19 cellular contexts compared by ENCODE assay signal in genomic region chr6:42834056-42834455, GRCh38. TPM values are rescaled to one million over a fixed set of nuclear protein-coding genes. Genes with fewer than 3 reads are reported as not detected.
DNase-seq lines count a peak whose midpoint lies in the region; ATAC-seq and TF ChIP-seq lines count a peak whose summit lies in the region.
"Had no signal": no experiment of that assay in that cellular context is flagged by ENCODE, and none has a peak within 500 bp of the region (broad histone marks: within the 10 kb centered on the region; RNA-seq: fewer than 3 reads in every experiment).

No MANE protein-coding gene starts in this region.

- peak overlapping the region; percentile 12 for H3K27ac ChIP-seq in breast epithelium
- H3K27ac ChIP-seq: 22Rv1, BLaER1, C4-2B had no signal

- peaks cover 13% of the 10 kb centered on the region for H3K36me3 ChIP-seq in breast epithelium

- POLR2A ChIA-PET in MCF 10A (lab: Yijun Ruan, JAX) = interaction anchor here (0.7 kb wide), 1 partner anchor 20 kb away, joined by 3 read pairs; no protein-coding TSS in a partner anchor

- H3K4me1 ChIP-seq in breast epithelium = no peaks in the 10 kb centered on the region
- H3K4me1 ChIP-seq: BLaER1, HAP-1 had no signal

- no peak for TF ChIP-seq POLR2A in breast epithelium (IDR thresholded peaks at IDR 0.05)

- H3K36me3 Mint-ChIP-seq in MCF 10A (ENCODE audit: insufficient read depth, unreplicated experiment) = peaks cover 24% of the 10 kb centered on the region
- H3K36me3 Mint-ChIP-seq in central memory CD8-positive, alpha-beta T cell (ENCODE audit: insufficient read depth) = peaks cover 31% of the 10 kb centered on the region
- H3K36me3 Mint-ChIP-seq in stimulated activated effector memory CD8-positive, alpha-beta T cell treated with anti-CD3 and anti-CD28 coated beads, Interleukin-12 subunit alpha, Interleukin-12 subunit beta, amount 100 ng/mL, for 72 hours = peaks cover 39% of the 10 kb centered on the region

- no peak overlapping the region for H3K4me3 Mint-ChIP-seq in MCF 10A (ENCODE audit: unreplicated experiment)
- H3K4me3 Mint-ChIP-seq in central memory CD8-positive, alpha-beta T cell = no peak overlapping the region
- no peak overlapping the region for H3K4me3 Mint-ChIP-seq in stimulated activated effector memory CD8-positive, alpha-beta T cell treated with anti-CD3 and anti-CD28 coated beads, Interleukin-12 subunit alpha, Interleukin-12 subunit beta, amount 100 ng/mL, for 72 hours
- H3K4me3 Mint-ChIP-seq: B cell; CD4-positive, CD25-positive, alpha-beta regulatory T cell; HFFc6 had no signal

- H3K27ac Mint-ChIP-seq in MCF 10A (ENCODE audit: low read depth, unreplicated experiment) = no peak overlapping the region
- peak overlapping the region; percentile 39 for H3K27ac Mint-ChIP-seq in central memory CD8-positive, alpha-beta T cell (ENCODE audit: low read depth)
- peak overlapping the region; percentile 29 for H3K27ac Mint-ChIP-seq in stimulated activated effector memory CD8-positive, alpha-beta T cell treated with anti-CD3 and anti-CD28 coated beads, Interleukin-12 subunit alpha, Interleukin-12 subunit beta, amount 100 ng/mL, for 72 hours
- H3K27ac Mint-ChIP-seq: B cell, HFFc6 had no signal

- H3K4me3 ChIP-seq in breast epithelium = no peak overlapping the region
- H3K4me3 ChIP-seq: BLaER1, HAP-1 had no signal

- no TSS peak for BruUV-seq in MCF 10A (replicated peaks; lab: Mats Ljungman, UMichigan)

- H3K27me3 Mint-ChIP-seq in MCF 10A (ENCODE audit: insufficient read depth, unreplicated experiment) = no peaks in the 10 kb centered on the region
- H3K27me3 Mint-ChIP-seq in central memory CD8-positive, alpha-beta T cell = no peaks in the 10 kb centered on the region
- H3K27me3 Mint-ChIP-seq: B cell; CD4-positive, CD25-positive, alpha-beta regulatory T cell had no signal

- DNase-seq in breast epithelium (ENCODE audit: low spot score in 2 of 2) = no peak
- no peak for DNase-seq in MCF 10A (ENCODE audit: unreplicated experiment)
- DNase-seq in central memory CD8-positive, alpha-beta T cell (ENCODE audit: low spot score in 2 of 2) = no peak
- no peak for DNase-seq in stimulated activated effector memory CD8-positive, alpha-beta T cell treated with anti-CD3 and anti-CD28 coated beads, Interleukin-12 subunit alpha, Interleukin-12 subunit beta, amount 100 ng/mL, for 72 hours (ENCODE audit: low spot score in 2 of 2)
- no peak for DNase-seq in effector CD4-positive, alpha-beta T cell
- DNase-seq: Calu3; CD4-positive, CD25-positive, alpha-beta regulatory T cell; COR-L47; DMS53; DMS79 treated with DMSO at 0.1 percent for 48 hours; GF-D8; GOT3; HFFc6 had no signal

- CTCF ChIA-PET in MCF 10A (lab: Yijun Ruan, JAX) = interaction anchor here (0.6 kb wide), 1 partner anchor 172 kb away, joined by 3 read pairs; no protein-coding TSS in a partner anchor

- H3K4me1 Mint-ChIP-seq in MCF 10A (ENCODE audit: insufficient read depth, unreplicated experiment) = no peaks in the 10 kb centered on the region
- H3K4me1 Mint-ChIP-seq in central memory CD8-positive, alpha-beta T cell = peaks cover 22% of the 10 kb centered on the region
- peaks cover 6% of the 10 kb centered on the region for H3K4me1 Mint-ChIP-seq in stimulated activated effector memory CD8-positive, alpha-beta T cell treated with anti-CD3 and anti-CD28 coated beads, Interleukin-12 subunit alpha, Interleukin-12 subunit beta, amount 100 ng/mL, for 72 hours

- no peaks in the 10 kb centered on the region for H3K9me3 ChIP-seq in breast epithelium
- H3K9me3 ChIP-seq: BLaER1, HAP-1 had no signal

- intact Hi-C loops in breast epithelium (cut with DNase I; ENCODE audit: low total_unique reads) = no loop called here
- intact Hi-C loops in MCF 10A (cut with micrococcal nuclease) = no loop called here

- TF ChIP-seq CTCF in breast epithelium (IDR thresholded peaks at IDR 0.05) (no peak), MCF 10A (IDR thresholded peaks at IDR 0.05; ENCODE audit: unreplicated experiment) (no peak)

- H3K27me3 ChIP-seq in breast epithelium = no peaks in the 10 kb centered on the region
- H3K27me3 ChIP-seq: BLaER1 had no signal

- no peaks in the 10 kb centered on the region for H3K9me3 Mint-ChIP-seq in MCF 10A (ENCODE audit: unreplicated experiment)
- H3K9me3 Mint-ChIP-seq in central memory CD8-positive, alpha-beta T cell = no peaks in the 10 kb centered on the region
- no peaks in the 10 kb centered on the region for H3K9me3 Mint-ChIP-seq in stimulated activated effector memory CD8-positive, alpha-beta T cell treated with anti-CD3 and anti-CD28 coated beads, Interleukin-12 subunit alpha, Interleukin-12 subunit beta, amount 100 ng/mL, for 72 hours
- H3K9me3 Mint-ChIP-seq: CD4-positive, CD25-positive, alpha-beta regulatory T cell; HFFc6 had no signal

- no peak for ATAC-seq in central memory CD8-positive, alpha-beta T cell (replicated peaks; ENCODE audit: extremely low read depth, poor library complexity, severe bottlenecking)
- ATAC-seq in stimulated activated effector memory CD8-positive, alpha-beta T cell treated with anti-CD3 and anti-CD28 coated beads, Interleukin-12 subunit alpha, Interleukin-12 subunit beta, amount 100 ng/mL, for 72 hours = no peak
- no peak for ATAC-seq in GM18909 (IDR thresholded peaks at IDR 0.05; ENCODE audit: poor library complexity, unreplicated experiment)

RNA-seq across cellular contexts. Expression of gene RPL7L1, which starts 45.4 kb away (rescaled TPM):
- 100 to 1,000 TPM in 1 of 3 donors, 10 to 100 TPM in 2; 85.5 to 107 (median 90.1) TPM for total RNA-seq in breast epithelium
- total RNA-seq in MCF 10A (2022) = 121 and 123 TPM in 2 replicates

RNA-seq across cellular contexts. Expression of gene BICRAL, which starts 52.2 kb away (rescaled TPM):
- total RNA-seq in breast epithelium (10 to 100 TPM; 16.7 to 25.2 (median 16.8) TPM), MCF 10A (2022) (8.4 and 9.8 TPM in 2 replicates)
